ENCODE assay signal across 1 cellular context in the genomic region with DNA sequence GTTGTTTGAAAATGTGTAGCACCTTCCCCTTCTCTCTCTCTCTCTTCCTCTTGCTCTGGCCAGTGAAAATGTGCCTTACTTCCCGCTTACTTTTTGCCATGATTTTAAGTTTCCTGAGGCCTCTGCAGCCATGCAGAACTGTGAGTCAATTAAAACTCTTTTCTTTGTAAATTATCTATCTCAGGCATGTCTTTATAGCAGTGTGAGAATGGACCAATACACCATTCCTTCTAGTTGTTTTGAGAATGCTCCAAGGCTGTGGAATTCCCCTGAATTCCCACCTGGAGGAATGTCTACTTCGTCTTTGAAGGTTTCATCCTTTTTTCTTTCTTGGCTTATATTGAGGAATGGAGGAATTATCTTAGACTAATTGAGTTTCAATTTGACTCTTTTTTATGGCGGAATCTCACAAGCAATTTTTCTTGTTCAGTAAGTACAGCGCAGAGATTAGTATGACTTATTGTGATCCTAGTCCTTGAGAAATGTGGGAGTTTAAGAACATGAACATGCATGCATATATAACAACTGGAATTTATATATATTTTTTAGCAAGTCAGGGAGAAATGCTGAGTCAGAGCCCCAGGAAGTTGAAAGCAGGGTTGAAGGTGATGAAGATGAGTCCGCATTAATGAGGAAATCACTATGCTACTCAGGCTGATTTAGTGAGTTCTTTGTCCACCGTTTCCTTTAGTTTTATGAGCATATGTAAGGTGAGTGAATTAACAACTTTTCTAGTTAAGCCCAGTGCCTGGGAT.
TF ChIP-seq lines count a peak whose summit lies in the region.

No MANE protein-coding gene starts in this region.

TF ChIP-seq in WTC11, 78 proteins besides CTCF, POLR2A, EP300 and RAD21 (continued from another document):
- no peak for TF ChIP-seq ATF6 (CRISPR knock-in tag; IDR thresholded peaks at IDR 0.05)
- TF ChIP-seq, protein P1, sequence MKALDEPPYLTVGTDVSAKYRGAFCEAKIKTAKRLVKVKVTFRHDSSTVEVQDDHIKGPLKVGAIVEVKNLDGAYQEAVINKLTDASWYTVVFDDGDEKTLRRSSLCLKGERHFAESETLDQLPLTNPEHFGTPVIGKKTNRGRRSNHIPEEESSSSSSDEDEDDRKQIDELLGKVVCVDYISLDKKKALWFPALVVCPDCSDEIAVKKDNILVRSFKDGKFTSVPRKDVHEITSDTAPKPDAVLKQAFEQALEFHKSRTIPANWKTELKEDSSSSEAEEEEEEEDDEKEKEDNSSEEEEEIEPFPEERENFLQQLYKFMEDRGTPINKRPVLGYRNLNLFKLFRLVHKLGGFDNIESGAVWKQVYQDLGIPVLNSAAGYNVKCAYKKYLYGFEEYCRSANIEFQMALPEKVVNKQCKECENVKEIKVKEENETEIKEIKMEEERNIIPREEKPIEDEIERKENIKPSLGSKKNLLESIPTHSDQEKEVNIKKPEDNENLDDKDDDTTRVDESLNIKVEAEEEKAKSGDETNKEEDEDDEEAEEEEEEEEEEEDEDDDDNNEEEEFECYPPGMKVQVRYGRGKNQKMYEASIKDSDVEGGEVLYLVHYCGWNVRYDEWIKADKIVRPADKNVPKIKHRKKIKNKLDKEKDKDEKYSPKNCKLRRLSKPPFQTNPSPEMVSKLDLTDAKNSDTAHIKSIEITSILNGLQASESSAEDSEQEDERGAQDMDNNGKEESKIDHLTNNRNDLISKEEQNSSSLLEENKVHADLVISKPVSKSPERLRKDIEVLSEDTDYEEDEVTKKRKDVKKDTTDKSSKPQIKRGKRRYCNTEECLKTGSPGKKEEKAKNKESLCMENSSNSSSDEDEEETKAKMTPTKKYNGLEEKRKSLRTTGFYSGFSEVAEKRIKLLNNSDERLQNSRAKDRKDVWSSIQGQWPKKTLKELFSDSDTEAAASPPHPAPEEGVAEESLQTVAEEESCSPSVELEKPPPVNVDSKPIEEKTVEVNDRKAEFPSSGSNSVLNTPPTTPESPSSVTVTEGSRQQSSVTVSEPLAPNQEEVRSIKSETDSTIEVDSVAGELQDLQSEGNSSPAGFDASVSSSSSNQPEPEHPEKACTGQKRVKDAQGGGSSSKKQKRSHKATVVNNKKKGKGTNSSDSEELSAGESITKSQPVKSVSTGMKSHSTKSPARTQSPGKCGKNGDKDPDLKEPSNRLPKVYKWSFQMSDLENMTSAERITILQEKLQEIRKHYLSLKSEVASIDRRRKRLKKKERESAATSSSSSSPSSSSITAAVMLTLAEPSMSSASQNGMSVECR (CRISPR knock-in tag; IDR thresholded peaks at IDR 0.05; ENCODE audit: borderline replicate concordance) = no peak
- no peak for TF ChIP-seq ZNF423 (CRISPR knock-in tag; IDR thresholded peaks at IDR 0.05)
- no peak for TF ChIP-seq JUN (CRISPR knock-in tag; IDR thresholded peaks at IDR 0.05)
